18 cellular contexts compared by ENCODE assay signal in the genomic region with DNA sequence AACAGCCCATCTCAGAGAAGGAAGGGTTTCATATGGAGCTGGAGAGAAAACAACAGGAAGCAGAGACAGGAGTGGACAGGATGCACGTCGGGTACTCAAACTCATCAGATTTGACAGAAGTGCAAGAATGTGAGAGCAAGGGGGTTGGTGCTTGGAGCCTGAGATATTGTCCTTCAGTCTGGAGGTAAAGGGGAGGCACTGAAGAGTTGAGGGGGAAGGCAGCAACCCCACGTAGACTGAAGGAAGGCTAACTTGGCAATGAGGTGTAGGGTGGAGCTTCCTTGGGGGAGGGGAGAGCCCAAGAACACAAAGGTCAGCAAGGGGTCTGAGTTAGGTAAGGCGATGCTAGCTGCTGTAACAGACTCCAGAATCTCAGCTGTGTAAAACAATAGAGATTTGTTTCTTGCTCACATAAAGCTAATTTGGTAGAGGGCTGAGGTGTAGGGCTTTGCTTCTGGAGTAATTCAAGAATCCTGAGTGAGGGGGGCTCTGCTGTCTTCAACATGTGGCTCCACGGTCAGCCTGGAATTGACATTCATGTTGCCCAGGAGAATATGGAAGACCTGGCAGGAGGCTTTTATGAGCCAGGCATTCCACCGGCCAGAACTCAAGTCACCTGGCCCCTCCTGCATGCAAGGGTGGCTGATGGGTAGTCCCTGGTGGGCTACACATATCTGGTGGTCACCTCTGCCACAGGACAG.
A peak's percentile ranks its signal among the peaks of the same experiment; 100 is the strongest.
DNase-seq lines count a peak whose midpoint lies in the region; ATAC-seq, FAIRE-seq and TF ChIP-seq lines count a peak whose summit lies in the region.
"Had no signal": no experiment of that assay in that cellular context is flagged by ENCODE, and none has a peak within 500 bp of the region (broad histone marks: within the 10 kb centered on the region; RNA-seq: fewer than 3 reads in every experiment).

No MANE protein-coding gene starts in this region.

- H2AFZ ChIP-seq in GM23248 (peak overlapping the region; percentile 51; the same call in 1 of the 2 replicates), HepG2 (ENCODE audit: low read length) (peak overlapping the region; percentile 46)

- no peak for TF ChIP-seq POLR2A in HepG2 (IDR thresholded peaks at IDR 0.05; ENCODE audit: insufficient read depth in 1 of 2, low read depth in 2 of 2, low read length in 2 of 2)

- BruUV-seq in HepG2 (replicated peaks; lab: Mats Ljungman, UMichigan): no TSS peak

- peak; percentile 54 for ATAC-seq in HepG2
- no peak for ATAC-seq in activated naive CD4-positive, alpha-beta T cell treated with anti-CD3 and anti-CD28 coated beads, Interleukin-2, amount 50 U/mL, for 72 hours
- ATAC-seq: sciatic nerve had no signal

- H3K4me3 Mint-ChIP-seq in CD8-positive, alpha-beta memory T cell: no peak overlapping the region
- H3K4me3 Mint-ChIP-seq: brain, naive B cell had no signal

- TF ChIP-seq EP300 in HepG2 (IDR thresholded peaks at IDR 0.05; ENCODE audit: low read depth in 2 of 2, low read length in 2 of 2): no peak
- TF ChIP-seq EP300 in HepG2 (CRISPR knock-in tag; IDR thresholded peaks at IDR 0.05; ENCODE audit: borderline replicate concordance): no peak

- in situ Hi-C loops in GM23248 (cut with MboI): no loop called here
- in situ Hi-C loops in HepG2 (cut with HindIII; ENCODE audit: extremely low pct_ligation_motif_present, low pct_unique_long_range_greater_than_20kb): no loop called here

- H3K27ac ChIP-seq in GM23248 (no peak overlapping the region), duodenal mucosa (ENCODE audit: low read depth, low read length) (peak overlapping the region; percentile 42), HepG2 (ENCODE audit: extremely low read length, insufficient read depth, low read length) (no peak overlapping the region), skin epidermis (peak overlapping the region in 17 of 21 experiments; percentile 39 to 82 (median 68))
- no peak overlapping the region for H3K27ac ChIP-seq in CD8-positive, alpha-beta memory T cell (ENCODE audit: low read depth, low read length)
- H3K27ac ChIP-seq: epithelial cell of prostate had no signal

- H3K4me3 ChIP-seq in GM23248 (no peak overlapping the region), duodenal mucosa (ENCODE audit: low read depth in 1 of 2, low read length in 2 of 2) (no peak overlapping the region), HepG2 (replicated peaks in 1 of 3; ENCODE audit: insufficient read depth in 1 of 3, low read depth in 2 of 3, low read length in 3 of 3) (no peak overlapping the region), skin epidermis (no peak overlapping the region)
- no peak overlapping the region for H3K4me3 ChIP-seq in CD8-positive, alpha-beta memory T cell (ENCODE audit: low read length)
- H3K4me3 ChIP-seq: suprapubic skin had no signal

- 70 to 75% methylated on average over 6 of the region's 6 CpGs for WGBS in GM23248 (ENCODE audit: low coverage in 1 of 2, low lambda C conversion rate in 2 of 2, missing lambda C conversion rate in 2 of 2), 2 experiments
- WGBS in HepG2 (ENCODE audit: low lambda C conversion rate): 18% methylated on average over 6 of the region's 6 CpGs

- H4K20me1 ChIP-seq in GM23248 (ENCODE audit: insufficient read depth) (no peaks in the 10 kb centered on the region), HepG2 (ENCODE audit: insufficient read depth, low read length) (no peaks in the 10 kb centered on the region)

- no peak for FAIRE-seq in HepG2 (lab: Jason Lieb, UNC)

- CTCF ChIA-PET in HepG2 (lab: Yijun Ruan, JAX; ENCODE audit: low intra/inter-chr PET ratio, low total read pairs): no interaction called here
- CTCF ChIA-PET in CD8-positive, alpha-beta memory T cell (lab: Charles Lee): interaction anchor here (0.8 to 1.8 kb wide), 4 partner anchors 9 to 149 kb away, joined by 3 to 4 read pairs (median 4); no protein-coding TSS in a partner anchor

- no peak overlapping the region for H3K4me2 ChIP-seq in GM23248 (ENCODE audit: unreplicated experiment)
- peak overlapping the region; percentile 48 for H3K4me2 ChIP-seq in HepG2 (ENCODE audit: low read depth, low read length)

- H3K9me3 ChIP-seq in GM23248 (ENCODE audit: low read depth): no peaks in the 10 kb centered on the region
- peaks cover 7 to 16% of the 10 kb centered on the region in 2 donors for H3K9me3 ChIP-seq in duodenal mucosa (ENCODE audit: control insufficient read depth in 1 of 2, low read length in 2 of 2)
- H3K9me3 ChIP-seq in HepG2 (ENCODE audit: low read length): peaks cover 15% of the 10 kb centered on the region
- H3K9me3 ChIP-seq in CD8-positive, alpha-beta memory T cell (ENCODE audit: low read length): peaks cover 2% of the 10 kb centered on the region
- H3K9me3 ChIP-seq: suprapubic skin had no signal

- H3K79me2 ChIP-seq in GM23248 (ENCODE audit: insufficient read depth): no peaks in the 10 kb centered on the region
- H3K79me2 ChIP-seq in HepG2 (ENCODE audit: insufficient read depth, low read length): no peaks in the 10 kb centered on the region

- no peak overlapping the region for H3K9ac ChIP-seq in GM23248
- H3K9ac ChIP-seq in duodenal mucosa (ENCODE audit: low read depth in 1 of 2, low read length in 2 of 2): peak overlapping the region in 1 of 2 donors; percentile 33
- no peak overlapping the region for H3K9ac ChIP-seq in HepG2 (ENCODE audit: insufficient read depth, low read depth, low read length)

- no peak for TF ChIP-seq CTCF in HepG2 (CRISPR knock-in tag; IDR thresholded peaks at IDR 0.05)

- H3K27me3 ChIP-seq in GM23248 (replicated peaks; ENCODE audit: insufficient read depth): no peaks in the 10 kb centered on the region
- no peaks in the 10 kb centered on the region for H3K27me3 ChIP-seq in duodenal mucosa (ENCODE audit: control insufficient read depth in 1 of 2, insufficient read depth in 2 of 2, low read length in 2 of 2)
- no peaks in the 10 kb centered on the region for H3K27me3 ChIP-seq in HepG2 (ENCODE audit: control insufficient read depth in 1 of 2, insufficient read depth in 2 of 2, low read length in 2 of 2)
- no peaks in the 10 kb centered on the region for H3K27me3 ChIP-seq in CD8-positive, alpha-beta memory T cell (ENCODE audit: insufficient read depth, low read length, poor library complexity, severe bottlenecking)
- H3K27me3 ChIP-seq: suprapubic skin had no signal

- no peak for TF ChIP-seq RAD21 in HepG2 (CRISPR knock-in tag; IDR thresholded peaks at IDR 0.05)

- no peaks in the 10 kb centered on the region for H3K9me2 ChIP-seq in GM23248 (ENCODE audit: insufficient read depth)

- H3K4me1 ChIP-seq in GM23248 (ENCODE audit: insufficient read depth): peaks cover 19% of the 10 kb centered on the region
- peaks cover 15 to 19% of the 10 kb centered on the region in 2 donors for H3K4me1 ChIP-seq in duodenal mucosa (ENCODE audit: control insufficient read depth in 1 of 2, insufficient read depth in 2 of 2, low read length in 2 of 2)
- H3K4me1 ChIP-seq in HepG2 (ENCODE audit: insufficient read depth, low read length): peaks cover 44% of the 10 kb centered on the region
- H3K4me1 ChIP-seq in CD8-positive, alpha-beta memory T cell (ENCODE audit: insufficient read depth, low read length): peaks cover 22% of the 10 kb centered on the region

- DNase-seq in GM23248 (no peak), HepG2 (ENCODE audit: low spot score) (no peak), putamen (ENCODE audit: low spot score) (no peak)
- DNase-seq in CD8-positive, alpha-beta memory T cell: no peak
- DNase-seq in effector CD4-positive, alpha-beta T cell: no peak
- DNase-seq in activated naive CD4-positive, alpha-beta T cell treated with anti-CD3 and anti-CD28 coated beads, Interleukin-2, amount 50 U/mL, for 72 hours (ENCODE audit: low spot score in 2 of 2): no peak
- DNase-seq: activated CD4-positive, alpha-beta T cell treated with anti-CD3 and anti-CD28 coated beads, Interleukin-2, amount 50 U/mL, for 1 hour; DMS 273 treated with DMSO at 0.1 percent for 48 hours; naive B cell; NCI-H1694 treated with DMSO at 0.1 percent for 48 hours; NCI-H524 treated with DMSO at 0.1 percent for 48 hours had no signal

- no peaks in the 10 kb centered on the region for H3K4me1 Mint-ChIP-seq in CD8-positive, alpha-beta memory T cell

- intact Hi-C loops in HepG2 (cut with micrococcal nuclease; ENCODE audit: unreplicated experiment): no loop called here

- H3K27me3 Mint-ChIP-seq in CD8-positive, alpha-beta memory T cell: no peaks in the 10 kb centered on the region
- H3K27me3 Mint-ChIP-seq: brain, naive B cell had no signal

- H3K36me3 Mint-ChIP-seq in CD8-positive, alpha-beta memory T cell: peaks cover 0 to 14% (median 2%) of the 10 kb centered on the region in 3 donors
- H3K36me3 Mint-ChIP-seq in activated naive CD4-positive, alpha-beta T cell treated with anti-CD3 and anti-CD28 coated beads, Interleukin-2, amount 50 U/mL, for 72 hours: peaks cover 0 to 13% of the 10 kb centered on the region in 2 donors

- no peak overlapping the region for H3K27ac Mint-ChIP-seq in CD8-positive, alpha-beta memory T cell
- no peak overlapping the region for H3K27ac Mint-ChIP-seq in activated naive CD4-positive, alpha-beta T cell treated with anti-CD3 and anti-CD28 coated beads, Interleukin-2, amount 50 U/mL, for 72 hours
- H3K27ac Mint-ChIP-seq: activated T-helper 2 cell treated with anti-CD3 and anti-CD28 coated beads, Interferon-gamma antibody, Interleukin-2, Interleukin-4, amounts not matched to agents 10 μg/mL and 5 μg/mL and 100 μg/mL, durations not matched to agents 14 hours and 24 hours and 36 hours; brain; naive B cell had no signal

- H3K36me3 ChIP-seq in GM23248 (ENCODE audit: low read depth) (no peaks in the 10 kb centered on the region), duodenal mucosa (ENCODE audit: control insufficient read depth in 1 of 2, insufficient read depth in 2 of 2, low read length in 2 of 2) (no peaks in the 10 kb centered on the region), HepG2 (replicated peaks in 1 of 2; ENCODE audit: control insufficient read depth in 1 of 2, insufficient read depth in 2 of 2, low read length in 2 of 2) (no peaks in the 10 kb centered on the region)
- H3K36me3 ChIP-seq in CD8-positive, alpha-beta memory T cell (ENCODE audit: insufficient read depth, low read length): no peaks in the 10 kb centered on the region
- H3K36me3 ChIP-seq: suprapubic skin had no signal

- peaks cover 0 to 18% (median 11%) of the 10 kb centered on the region in 5 donors for H3K9me3 Mint-ChIP-seq in CD8-positive, alpha-beta memory T cell
- H3K9me3 Mint-ChIP-seq in activated naive CD4-positive, alpha-beta T cell treated with anti-CD3 and anti-CD28 coated beads, Interleukin-2, amount 50 U/mL, for 72 hours: peaks cover 0 to 18% of the 10 kb centered on the region in 2 donors

- POLR2A ChIA-PET in HepG2 (lab: Yijun Ruan, JAX): interaction anchor here (0.8 to 1.9 kb wide), 8 partner anchors 16 to 360 kb away, joined by 3 to 10 read pairs (median 3); no protein-coding TSS in a partner anchor
- POLR2A ChIA-PET in CD8-positive, alpha-beta memory T cell (lab: Charles Lee): interaction anchor here (0.6 to 0.8 kb wide), 2 partner anchors 83 to 406 kb away, joined by 3 read pairs; no protein-coding TSS in a partner anchor

- H3F3A ChIP-seq in GM23248 (ENCODE audit: insufficient read depth): peaks cover 16% of the 10 kb centered on the region; the same call in 1 of the 2 replicates

Comparison
In these comparisons a context has a peak if more than half of its experiments do, and no peak if none do; other contexts are left out.
1. H3K27ac ChIP-seq: peak in duodenal mucosa (single experiment) and skin epidermis (17 of 21); none in GM23248 (single experiment), HepG2 (single experiment) and CD8-positive, alpha-beta memory T cell (single experiment).